Comparison of ENCODE assay signal across 22 cellular contexts in the genomic region with DNA sequence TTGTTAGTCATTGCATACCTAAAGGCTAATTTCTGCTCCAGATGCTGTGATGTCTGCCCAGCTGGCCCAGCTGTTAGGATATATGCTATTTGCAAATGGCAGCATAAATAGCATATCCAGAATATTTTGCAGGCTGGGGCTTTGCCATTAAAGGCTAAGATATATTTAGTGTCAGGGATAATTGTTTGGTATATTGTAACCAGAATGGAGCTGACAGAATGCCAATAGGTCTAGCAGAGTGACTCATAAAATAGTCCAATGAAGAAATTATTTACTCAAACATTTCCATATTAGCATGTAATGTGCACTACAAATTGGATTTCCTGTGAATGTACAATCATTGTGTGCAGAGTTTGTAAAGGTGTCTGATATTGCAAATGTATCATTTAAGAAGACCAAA.
A peak's percentile ranks its signal among the peaks of the same experiment; 100 is the strongest.
DNase-seq lines count a peak whose midpoint lies in the region; ATAC-seq, FAIRE-seq and TF ChIP-seq lines count a peak whose summit lies in the region.
"Had no signal": no experiment of that assay in that cellular context is flagged by ENCODE, and none has a peak within 500 bp of the region (broad histone marks: within the 10 kb centered on the region; RNA-seq: fewer than 3 reads in every experiment).

No MANE protein-coding gene starts in this region.

- H3K9me3 ChIP-seq in astrocyte (ENCODE audit: insufficient read depth, low read depth, low read length) = no peaks in the 10 kb centered on the region
- H3K9me3 ChIP-seq: mucosa of descending colon, thoracic aorta had no signal

- H3K4me3 Mint-ChIP-seq in astrocyte (ENCODE audit: unreplicated experiment) = no peak overlapping the region
- H3K4me3 Mint-ChIP-seq: activated CD8-positive, alpha-beta T cell treated with anti-CD3 and anti-CD28 coated beads for 36 hours; CD4-positive, alpha-beta memory T cell had no signal

- no peaks in the 10 kb centered on the region for H3K9me3 Mint-ChIP-seq in astrocyte (ENCODE audit: unreplicated experiment)

- H3K4me1 Mint-ChIP-seq in astrocyte (ENCODE audit: low read depth, unreplicated experiment) = peaks cover 40% of the 10 kb centered on the region
- H3K4me1 Mint-ChIP-seq: CD4-positive, alpha-beta memory T cell had no signal

- H3K36me3 Mint-ChIP-seq in astrocyte (ENCODE audit: low read depth, unreplicated experiment) = no peaks in the 10 kb centered on the region
- H3K36me3 Mint-ChIP-seq: CD4-positive, alpha-beta memory T cell had no signal

- H3K27ac ChIP-seq in astrocyte (ENCODE audit: low read depth, low read length) = no peak overlapping the region
- H3K27ac ChIP-seq: thoracic aorta had no signal

- no peak overlapping the region for H3K9ac ChIP-seq in astrocyte (ENCODE audit: low read length)

- no peak overlapping the region for H3K27ac Mint-ChIP-seq in astrocyte (ENCODE audit: unreplicated experiment)
- H3K27ac Mint-ChIP-seq: activated CD8-positive, alpha-beta T cell treated with anti-CD3 and anti-CD28 coated beads for 36 hours; CD4-positive, alpha-beta memory T cell had no signal

- no peak overlapping the region for H3K4me2 ChIP-seq in astrocyte (ENCODE audit: low read length)

- ATAC-seq in GM21576 (IDR thresholded peaks at IDR 0.05; ENCODE audit: unreplicated experiment) = no peak
- ATAC-seq: activated CD8-positive, alpha-beta T cell treated with anti-CD3 and anti-CD28 coated beads for 36 hours; mucosa of descending colon; sciatic nerve had no signal

- DNase-seq in AG09319 (ENCODE audit: extremely low read depth, low read depth) (peak; percentile 68), M059J (ENCODE audit: low read depth) (peak; percentile 9), astrocyte (ENCODE audit: low read depth) (peak; percentile 4), fibroblast of peridontal ligament (ENCODE audit: extremely low read depth) (peak; percentile 49), DMS79 (lab: John Stamatoyannopoulos, UW) (no peak), H54 (ENCODE audit: insufficient read length, low spot score) (no peak)
- DNase-seq in activated CD4-positive, CD25-positive, alpha-beta regulatory T cell (lab: John Stamatoyannopoulos, UW) = no peak
- DNase-seq: activated CD8-positive, alpha-beta T cell treated with anti-CD3 and anti-CD28 coated beads for 36 hours; activated gamma-delta T cell; activated T-cell treated with anti-CD3 and anti-CD28 coated beads for 4 hours; amniotic stem cell; CD4-positive, alpha-beta memory T cell; DND-41; KG1; mucosa of descending colon; NCI-H187 treated with DMSO at 0.1 percent for 48 hours; NCI-H510A treated with DMSO at 0.1 percent for 48 hours; posterior cingulate gyrus had no signal

- no peak overlapping the region for H3K4me3 ChIP-seq in astrocyte (ENCODE audit: insufficient read depth, low read depth, low read length)
- H3K4me3 ChIP-seq: mucosa of descending colon, thoracic aorta had no signal

- no peak for TF ChIP-seq POLR2A in H54 (IDR thresholded peaks at IDR 0.05; ENCODE audit: low read depth, low read length)

- H3K4me1 ChIP-seq in astrocyte (ENCODE audit: insufficient read depth, low read length) = no peaks in the 10 kb centered on the region

- no peaks in the 10 kb centered on the region for H4K20me1 ChIP-seq in astrocyte (ENCODE audit: insufficient read depth, low read length)

- H3K79me2 ChIP-seq in astrocyte (ENCODE audit: insufficient read depth, low read length) = no peaks in the 10 kb centered on the region

- H2AFZ ChIP-seq in astrocyte (ENCODE audit: low read depth, low read length) = no peak overlapping the region

- no peaks in the 10 kb centered on the region for H3K27me3 ChIP-seq in astrocyte (ENCODE audit: insufficient read depth, low read length)

- TF ChIP-seq CTCF in AG09319 (IDR thresholded peaks at IDR 0.05; ENCODE audit: low read depth, low read length) = no peak
- no peak for TF ChIP-seq CTCF in astrocyte (IDR thresholded peaks at IDR 0.05; ENCODE audit: insufficient read depth, low read depth, low read length)

- no peaks in the 10 kb centered on the region for H3K27me3 Mint-ChIP-seq in astrocyte (ENCODE audit: low read depth, unreplicated experiment)
- H3K27me3 Mint-ChIP-seq: activated CD8-positive, alpha-beta T cell treated with anti-CD3 and anti-CD28 coated beads for 36 hours; CD4-positive, alpha-beta memory T cell had no signal

- no peaks in the 10 kb centered on the region for H3K36me3 ChIP-seq in astrocyte (ENCODE audit: insufficient read depth, low read length)
- H3K36me3 ChIP-seq: thoracic aorta had no signal

- FAIRE-seq in astrocyte (lab: Jason Lieb, UNC) (no peak), H54 (lab: Jason Lieb, UNC) (no peak)
- FAIRE-seq: HTR-8/SVneo had no signal

Comparison
In these comparisons a context has a peak if more than half of its experiments do, and no peak if none do; other contexts are left out.
1. DNase-seq: peak in AG09319 (single experiment), M059J (single experiment), astrocyte (single experiment) and fibroblast of peridontal ligament (single experiment); none in DMS79 (single experiment), activated CD4-positive, CD25-positive, alpha-beta regulatory T cell (0 of 4) and H54 (single experiment).